ENCODE assay signal across 24 cellular contexts in the genomic region with DNA sequence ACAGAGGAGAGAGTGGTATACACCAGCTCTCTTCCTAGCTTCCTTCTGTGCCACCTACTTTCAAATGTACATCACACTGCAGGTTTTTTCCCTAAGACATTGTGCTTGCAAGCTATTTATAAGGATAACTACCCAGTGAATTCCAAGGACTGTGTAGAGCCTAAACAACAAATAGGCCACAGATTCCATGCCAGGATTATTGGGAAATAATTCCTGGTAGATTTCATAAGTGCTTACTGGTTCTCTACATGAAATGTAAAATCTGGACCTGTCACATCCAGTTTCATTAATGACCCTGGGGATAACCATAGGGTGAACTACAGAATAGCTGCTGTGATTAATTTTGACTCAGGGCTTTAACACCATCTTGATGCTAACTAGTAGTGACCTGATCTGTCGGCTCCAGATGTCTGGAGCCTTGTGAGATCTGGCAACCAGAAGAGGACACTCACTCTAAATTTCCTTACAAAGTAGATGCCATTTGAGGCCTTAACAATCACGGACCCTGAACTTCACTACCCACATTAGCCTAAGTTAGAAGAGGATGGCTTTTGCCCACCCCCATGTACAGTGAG. TPM values are rescaled to one million over a fixed set of nuclear protein-coding genes. Genes with fewer than 3 reads are reported as not detected.
DNase-seq lines count a peak whose midpoint lies in the region; ATAC-seq and TF ChIP-seq lines count a peak whose summit lies in the region.
"Had no signal": no experiment of that assay in that cellular context is flagged by ENCODE, and none has a peak within 500 bp of the region (broad histone marks: within the 10 kb centered on the region; RNA-seq: fewer than 3 reads in every experiment).

No MANE protein-coding gene starts in this region.

- BruUV-seq in MCF 10A (replicated peaks; lab: Mats Ljungman, UMichigan) (no TSS peak), mammary epithelial cell (replicated peaks; lab: Mats Ljungman, UMichigan) (no TSS peak)

- DNase-seq in MCF 10A (ENCODE audit: unreplicated experiment) (peak; percentile 45), mammary epithelial cell (no peak), fibroblast of gingiva (ENCODE audit: low read depth) (peak; percentile 17), mesenchymal stem cell (peak; percentile 33), tibial artery (no peak), hypothalamus (lab: John Stamatoyannopoulos, UW) (no peak)
- DNase-seq: 8988T; ACHN; CD4-positive, CD25-positive, alpha-beta regulatory T cell; DMS153; H9; HFFc6; KBM-7; MM.1S; NCI-H2029; NCI-H446 treated with DMSO at 0.1 percent for 48 hours; NCI-H526; Right ventricle myocardium superior; RPMI8226 had no signal

- H3K27me3 ChIP-seq in mammary epithelial cell (ENCODE audit: insufficient read depth, low read length), result no peaks in the 10 kb centered on the region
- H3K27me3 ChIP-seq in mesenchymal stem cell (ENCODE audit: control insufficient read depth in 1 of 2, insufficient read depth in 1 of 2, low read length in 2 of 2), result no peaks in the 10 kb centered on the region
- H3K27me3 ChIP-seq in tibial artery, result no peaks in the 10 kb centered on the region
- H3K27me3 ChIP-seq: BLaER1, SJSA1 had no signal

- no peak overlapping the region for H3K4me3 Mint-ChIP-seq in MCF 10A (ENCODE audit: unreplicated experiment)
- H3K4me3 Mint-ChIP-seq: CD4-positive, CD25-positive, alpha-beta regulatory T cell; GM23338; H9; HFFc6 had no signal

- H3K9me3 Mint-ChIP-seq in MCF 10A (ENCODE audit: unreplicated experiment), result no peaks in the 10 kb centered on the region
- H3K9me3 Mint-ChIP-seq: GM23338, H9, HFFc6 had no signal

- ATAC-seq in HG03342 (IDR thresholded peaks at IDR 0.05; ENCODE audit: unreplicated experiment) (no peak), GM21737 (IDR thresholded peaks at IDR 0.05; ENCODE audit: unreplicated experiment) (no peak)
- ATAC-seq: GM23338 had no signal

- H3K4ac ChIP-seq in mesenchymal stem cell (ENCODE audit: low read depth in 1 of 2, low read length in 2 of 2), result no peak overlapping the region

- no peaks in the 10 kb centered on the region for H3K36me3 ChIP-seq in mammary epithelial cell (ENCODE audit: insufficient read depth, low read length)
- no peaks in the 10 kb centered on the region for H3K36me3 ChIP-seq in mesenchymal stem cell (ENCODE audit: control insufficient read depth in 1 of 2, insufficient read depth in 2 of 2, low read depth in 1 of 2, low read length in 2 of 2)
- no peaks in the 10 kb centered on the region for H3K36me3 ChIP-seq in tibial artery
- H3K36me3 ChIP-seq: BLaER1, SJSA1 had no signal

- no peaks in the 10 kb centered on the region for H3K79me2 ChIP-seq in mammary epithelial cell (ENCODE audit: insufficient read depth, low read length)

- H3K27ac ChIP-seq in mammary epithelial cell (ENCODE audit: insufficient read depth, low read depth, low read length) (no peak overlapping the region), mesenchymal stem cell (ENCODE audit: low read length, poor library complexity, severe bottlenecking) (no peak overlapping the region), tibial artery (peak overlapping the region; percentile 9 to 34)
- H3K27ac ChIP-seq: BLaER1, SJSA1 had no signal

- no peak overlapping the region for H2AK5ac ChIP-seq in mesenchymal stem cell (ENCODE audit: low read length, severe bottlenecking)

- no peak overlapping the region for H3K14ac ChIP-seq in mesenchymal stem cell (ENCODE audit: low read length in 2 of 2)

- no peak overlapping the region for H2BK5ac ChIP-seq in mesenchymal stem cell (ENCODE audit: low read depth, low read length, poor library complexity, severe bottlenecking)

- dilution Hi-C loops in mammary epithelial cell (cut with HindIII; ENCODE audit: low sequenced_read_pairs), result loop anchor here (5.0 kb wide), 1 partner anchor 87 kb away; no protein-coding TSS in a partner anchor

- no peak overlapping the region for H3K4me2 ChIP-seq in mammary epithelial cell (ENCODE audit: insufficient read depth, low read depth, low read length)
- no peak overlapping the region for H3K4me2 ChIP-seq in mesenchymal stem cell (ENCODE audit: low read length, poor library complexity, severe bottlenecking)
- H3K4me2 ChIP-seq: BLaER1, GM23338 had no signal

- H3K4me1 ChIP-seq in mammary epithelial cell (ENCODE audit: insufficient read depth, low read length), result no peaks in the 10 kb centered on the region
- H3K4me1 ChIP-seq in mesenchymal stem cell (ENCODE audit: control insufficient read depth, insufficient read depth, low read depth, low read length), result no peaks in the 10 kb centered on the region
- H3K4me1 ChIP-seq in tibial artery, result peaks cover 0 to 10% (median 0%) of the 10 kb centered on the region in 4 donors
- H3K4me1 ChIP-seq: BLaER1, SJSA1 had no signal

- in situ Hi-C loops in mammary epithelial cell (cut with MboI; ENCODE audit: low sequenced_read_pairs in 2 of 2), result no loop called here

- no peaks in the 10 kb centered on the region for H3K79me1 ChIP-seq in mesenchymal stem cell (replicated peaks; ENCODE audit: low read length, poor library complexity, severe bottlenecking)

- H4K8ac ChIP-seq in mesenchymal stem cell (ENCODE audit: low read length), result no peak overlapping the region

- POLR2A ChIA-PET in MCF 10A (lab: Yijun Ruan, JAX), result no interaction called here

- CTCF ChIA-PET in MCF 10A (lab: Yijun Ruan, JAX), result interaction anchor here (0.6 kb wide), 2 partner anchors 19 to 24 kb away, joined by 3 read pairs; no protein-coding TSS in a partner anchor
- CTCF ChIA-PET in mammary epithelial cell (lab: Charles Lee; ENCODE audit: low non-redundant PET), result interaction anchor here (0.6 kb wide), 1 partner anchor 469 kb away, joined by 3 read pairs; no protein-coding TSS in a partner anchor

- no peak overlapping the region for H2BK120ac ChIP-seq in mesenchymal stem cell (ENCODE audit: low read depth, low read length)

- H3K4me3 ChIP-seq in mammary epithelial cell (replicated peaks in 1 of 3; ENCODE audit: insufficient read depth in 1 of 3, low read depth in 2 of 3, low read length in 3 of 3) (no peak overlapping the region), mesenchymal stem cell (ENCODE audit: insufficient read depth in 1 of 2, low read depth in 1 of 2, low read length in 2 of 2) (no peak overlapping the region), tibial artery (no peak overlapping the region)
- H3K4me3 ChIP-seq: BLaER1, GM23338, SJSA1 had no signal

- H3K36me3 Mint-ChIP-seq in MCF 10A (ENCODE audit: insufficient read depth, unreplicated experiment), result no peaks in the 10 kb centered on the region
- H3K36me3 Mint-ChIP-seq: CD4-positive, CD25-positive, alpha-beta regulatory T cell had no signal

- no peak overlapping the region for H3K27ac Mint-ChIP-seq in MCF 10A (ENCODE audit: low read depth, unreplicated experiment)
- H3K27ac Mint-ChIP-seq: CD4-positive, CD25-positive, alpha-beta regulatory T cell; GM23338; H9; HFFc6 had no signal

- H2BK15ac ChIP-seq in mesenchymal stem cell (ENCODE audit: low read depth, poor library complexity, severe bottlenecking), result no peak overlapping the region

- H4K20me1 ChIP-seq in mammary epithelial cell (ENCODE audit: insufficient read depth, low read length), result no peaks in the 10 kb centered on the region
- H4K20me1 ChIP-seq: BLaER1 had no signal

- TF ChIP-seq CTCF in MCF 10A (IDR thresholded peaks at IDR 0.05; ENCODE audit: unreplicated experiment) (no peak), mammary epithelial cell (conservative IDR thresholded peaks at IDR 0.05 in 1 of 2, IDR thresholded peaks at IDR 0.05 in 1 of 2; ENCODE audit: extremely low read depth in 1 of 2, insufficient read depth in 1 of 2, low read depth in 1 of 2, low read length in 2 of 2) (no peak), tibial artery (IDR thresholded peaks at IDR 0.05) (no peak)

- H3K9me3 ChIP-seq in mammary epithelial cell (replicated peaks; ENCODE audit: insufficient read depth, low read length) (no peaks in the 10 kb centered on the region), mesenchymal stem cell (ENCODE audit: control insufficient read depth, low read length) (no peaks in the 10 kb centered on the region), tibial artery (no peaks in the 10 kb centered on the region)
- H3K9me3 ChIP-seq: BLaER1, SJSA1 had no signal

- H3K9ac ChIP-seq in mammary epithelial cell (ENCODE audit: insufficient read depth, low read length) (no peak overlapping the region), mesenchymal stem cell (ENCODE audit: low read length) (no peak overlapping the region)
- H3K9ac ChIP-seq: BLaER1 had no signal

- no peak overlapping the region for H4K91ac ChIP-seq in mesenchymal stem cell (ENCODE audit: low read length)

- H3K23ac ChIP-seq in mesenchymal stem cell (ENCODE audit: low read length in 2 of 2), result no peak overlapping the region

- H3K4me1 Mint-ChIP-seq in MCF 10A (ENCODE audit: insufficient read depth, unreplicated experiment), result no peaks in the 10 kb centered on the region
- H3K4me1 Mint-ChIP-seq: CD4-positive, CD25-positive, alpha-beta regulatory T cell had no signal

- intact Hi-C loops in MCF 10A (cut with micrococcal nuclease) (no loop called here), mammary epithelial cell (cut with micrococcal nuclease) (no loop called here), tibial artery (cut with DNase I; ENCODE audit: low total_unique reads) (no loop called here)

- no peaks in the 10 kb centered on the region for H3K27me3 Mint-ChIP-seq in MCF 10A (ENCODE audit: insufficient read depth, unreplicated experiment)

- no peak overlapping the region for H2BK12ac ChIP-seq in mesenchymal stem cell (ENCODE audit: low read length in 2 of 2)

- H3K18ac ChIP-seq in mesenchymal stem cell (ENCODE audit: low read depth in 1 of 2, low read length in 2 of 2), result no peak overlapping the region

- 90% methylated on average over 2 of the region's 2 CpGs for WGBS in mammary epithelial cell (ENCODE audit: low coverage, missing lambda C conversion rate)
- WGBS in mesenchymal stem cell, result 100% methylated on average over 2 of the region's 2 CpGs

- H2AFZ ChIP-seq in mammary epithelial cell (ENCODE audit: low read depth, low read length), result no peak overlapping the region
- H2AFZ ChIP-seq in mesenchymal stem cell (ENCODE audit: low read depth, low read length), result no peak overlapping the region
- H2AFZ ChIP-seq: GM23338 had no signal

RNA-seq across cellular contexts. Expression of a gene that starts 34.3 kb away (rescaled TPM):
- 11.4 and 13.5 TPM in 2 replicates for total RNA-seq in MCF 10A (2022)
- total RNA-seq in mammary epithelial cell, result 10 to 100 TPM; 11.8 to 23.3 TPM
- polyA plus RNA-seq in mammary epithelial cell, result 17.7 TPM
- 48.8 TPM for polyA minus RNA-seq in mammary epithelial cell
- polyA plus RNA-seq in mesenchymal stem cell (2013, experiment 1 of 2), result 8.2 TPM
- 9.2 TPM for polyA plus RNA-seq in mesenchymal stem cell (2013, experiment 2 of 2)

Comparison
In these comparisons a context has a peak if more than half of its experiments do, and no peak if none do; other contexts are left out.
1. DNase-seq: peak in MCF 10A (single experiment), fibroblast of gingiva (single experiment) and mesenchymal stem cell (single experiment); none in mammary epithelial cell (single experiment), tibial artery (0 of 2) and hypothalamus (0 of 51).
2. H3K27ac ChIP-seq: peak in tibial artery (2 of 2); none in mammary epithelial cell (single experiment) and mesenchymal stem cell (single experiment).